9 cellular contexts compared by ENCODE assay signal in genomic region chr17:68513932-68514331, GRCh38. TPM values are rescaled to one million over a fixed set of nuclear protein-coding genes. Genes with fewer than 3 reads are reported as not detected.
DNase-seq lines count a peak whose midpoint lies in the region; ATAC-seq and TF ChIP-seq lines count a peak whose summit lies in the region.
"Had no signal": no experiment of that assay in that cellular context is flagged by ENCODE, and none has a peak within 500 bp of the region (broad histone marks: within the 10 kb centered on the region; RNA-seq: fewer than 3 reads in every experiment).

No MANE protein-coding gene starts in this region.

- H3K27ac Mint-ChIP-seq in IgD-negative memory B cell: peak overlapping the region; percentile 98 to 99 (median 98)
- H3K27ac Mint-ChIP-seq in naive thymus-derived CD8-positive, alpha-beta T cell: peak overlapping the region; percentile 26 to 100 (median 100)

- intact Hi-C loops in colonic mucosa (cut with DNase I): no loop called here

- peaks cover 6% of the 10 kb centered on the region for H3K36me3 Mint-ChIP-seq in IgD-negative memory B cell
- peaks cover 4 to 37% (median 15%) of the 10 kb centered on the region in 3 donors for H3K36me3 Mint-ChIP-seq in naive thymus-derived CD8-positive, alpha-beta T cell

- ATAC-seq in naive thymus-derived CD8-positive, alpha-beta T cell: no peak
- ATAC-seq in HG02884 (IDR thresholded peaks at IDR 0.05; ENCODE audit: unreplicated experiment): no peak
- ATAC-seq in GM21529 (IDR thresholded peaks at IDR 0.05; ENCODE audit: unreplicated experiment): no peak
- no peak for ATAC-seq in HG02759 (IDR thresholded peaks at IDR 0.05; ENCODE audit: unreplicated experiment)

- no peak overlapping the region for H3K27ac ChIP-seq in colonic mucosa

- H3K9me3 Mint-ChIP-seq in IgD-negative memory B cell: no peaks in the 10 kb centered on the region
- no peaks in the 10 kb centered on the region for H3K9me3 Mint-ChIP-seq in naive thymus-derived CD8-positive, alpha-beta T cell

- peaks cover 35 to 42% (median 38%) of the 10 kb centered on the region in 3 donors for H3K4me1 Mint-ChIP-seq in IgD-negative memory B cell
- peaks cover 40 to 67% (median 61%) of the 10 kb centered on the region in 4 donors for H3K4me1 Mint-ChIP-seq in naive thymus-derived CD8-positive, alpha-beta T cell

- no peak for DNase-seq in AG09309 (ENCODE audit: low read depth)
- no peak for DNase-seq in colonic mucosa
- no peak for DNase-seq in naive thymus-derived CD8-positive, alpha-beta T cell
- DNase-seq in ACHN: no peak
- DNase-seq: effector CD8-positive, alpha-beta T cell had no signal

- H3K9me3 ChIP-seq in colonic mucosa: no peaks in the 10 kb centered on the region

- H3K36me3 ChIP-seq in colonic mucosa: no peaks in the 10 kb centered on the region

- peak overlapping the region; percentile 96 to 100 (median 99) for H3K4me3 Mint-ChIP-seq in IgD-negative memory B cell
- peak overlapping the region; percentile 91 to 100 (median 98) for H3K4me3 Mint-ChIP-seq in naive thymus-derived CD8-positive, alpha-beta T cell

- TF ChIP-seq CTCF in AG09309 (IDR thresholded peaks at IDR 0.05; ENCODE audit: control insufficient read depth, insufficient read depth, low read depth, low read length, missing control alignments) (no peak), colonic mucosa (IDR thresholded peaks at IDR 0.05) (no peak)

- H3K9ac ChIP-seq in colonic mucosa (ENCODE audit: low read depth in 2 of 2, low read length in 2 of 2): peak overlapping the region in 1 of 2 donors; percentile 96

- no peaks in the 10 kb centered on the region for H3K27me3 Mint-ChIP-seq in IgD-negative memory B cell
- peaks cover 0 to 2% (median 0%) of the 10 kb centered on the region in 5 donors for H3K27me3 Mint-ChIP-seq in naive thymus-derived CD8-positive, alpha-beta T cell

- POLR2A ChIA-PET in naive thymus-derived CD8-positive, alpha-beta T cell (lab: Charles Lee): no interaction called here

- no peaks in the 10 kb centered on the region for H3K27me3 ChIP-seq in colonic mucosa

- in situ Hi-C loops in ACHN (cut with HindIII; ENCODE audit: low pct_ligation_motif_present, low pct_unique_long_range_greater_than_20kb, low sequenced_read_pairs): no loop called here

- H3K4me1 ChIP-seq in colonic mucosa: peaks cover 4% of the 10 kb centered on the region

- H3K4me3 ChIP-seq in AG09309 (ENCODE audit: control insufficient read depth, low read depth, low read length): peak overlapping the region; percentile 57
- peak overlapping the region; percentile 90 for H3K4me3 ChIP-seq in colonic mucosa

RNA-seq across cellular contexts. Expression of gene PRKAR1A, which starts 1.7 kb away (rescaled TPM):
- polyA plus RNA-seq in IgD-negative memory B cell: 175 TPM
- total RNA-seq in colonic mucosa: 100 to 1,000 TPM; 133 to 168 TPM
- total RNA-seq in naive thymus-derived CD8-positive, alpha-beta T cell: 100 to 1,000 TPM; 145 to 157 TPM
- polyA plus RNA-seq in naive thymus-derived CD8-positive, alpha-beta T cell: 100 to 1,000 TPM; 153 to 203 (median 175) TPM

RNA-seq across cellular contexts. Expression of gene WIPI1, which starts 56.6 kb away (rescaled TPM):
- polyA plus RNA-seq in IgD-negative memory B cell: 6.7 TPM
- total RNA-seq in colonic mucosa: 10 to 100 TPM; 77.1 to 79.1 TPM
- 1 to 10 TPM; 3.2 to 3.5 TPM for total RNA-seq in naive thymus-derived CD8-positive, alpha-beta T cell
- 1 to 10 TPM; 2.5 to 8.3 (median 2.7) TPM for polyA plus RNA-seq in naive thymus-derived CD8-positive, alpha-beta T cell

Comparison
In these comparisons a context has a peak if more than half of its experiments do, and no peak if none do; other contexts are left out.
1. RNA of gene WIPI1, which starts 56.6 kb away (total RNA-seq): 77.1 to 79.1 TPM in colonic mucosa; 3.2 to 3.5 TPM in naive thymus-derived CD8-positive, alpha-beta T cell; every median in the first group is over 10 times any median in the second.